Comparison of ENCODE assay signal across 8 cellular contexts in the genomic region with DNA sequence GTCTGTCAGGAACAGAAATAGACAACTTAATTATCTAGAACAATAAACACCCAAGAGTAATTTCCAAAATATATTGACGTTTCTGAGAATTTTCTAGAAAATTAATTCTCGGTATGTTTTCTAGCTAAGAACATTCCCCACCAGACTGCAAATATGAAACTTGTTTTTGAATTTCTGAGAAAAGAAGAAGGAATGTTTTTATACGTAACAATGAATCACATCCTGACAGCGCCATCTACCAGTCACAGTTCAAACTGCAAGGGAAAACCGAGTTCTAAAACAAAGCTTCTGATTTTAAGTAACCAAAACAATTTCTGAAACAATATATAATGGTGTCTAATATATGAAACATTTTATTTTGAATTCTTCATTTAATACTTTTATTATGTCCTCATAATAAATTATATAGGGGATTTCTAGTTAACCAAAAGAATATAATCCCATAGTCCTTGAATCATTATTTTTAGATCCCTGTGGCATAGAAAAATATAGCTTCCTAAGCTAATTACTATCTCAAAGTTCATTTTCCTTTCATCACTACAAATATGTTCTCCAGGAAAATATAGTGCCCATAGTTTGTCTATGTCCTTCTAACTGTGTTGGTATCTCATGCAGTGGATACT. TPM values are rescaled to one million over a fixed set of nuclear protein-coding genes. Genes with fewer than 3 reads are reported as not detected.
DNase-seq lines count a peak whose midpoint lies in the region; ATAC-seq and TF ChIP-seq lines count a peak whose summit lies in the region.

No MANE protein-coding gene starts in this region.

- TF ChIP-seq CTCF in PC-9 (conservative IDR thresholded peaks at IDR 0.05), result peak; percentile 95
- TF ChIP-seq CTCF in epithelial cell of proximal tubule (conservative IDR thresholded peaks at IDR 0.05; ENCODE audit: low read depth, low read length), result peak; percentile 89

- H3K27ac ChIP-seq in PC-9, result no peak overlapping the region

- no peaks in the 10 kb centered on the region for H3K36me3 ChIP-seq in PC-9 (ENCODE audit: low read depth)

- H3F3A ChIP-seq in PC-9 (ENCODE audit: insufficient read depth, low read depth), result no peaks in the 10 kb centered on the region

- H3K79me2 ChIP-seq in PC-9 (ENCODE audit: low read depth), result no peaks in the 10 kb centered on the region

- CTCF ChIA-PET in PC-9 (lab: Charles Lee), result interaction anchor here (0.5 to 1.1 kb wide), 7 partner anchors 8 to 705 kb away, joined by 3 to 5 read pairs (median 4); no protein-coding TSS in a partner anchor

- BruUV-seq in PC-9 (replicated peaks; lab: Mats Ljungman, UMichigan), result no TSS peak

- no peak overlapping the region for H3K4me2 ChIP-seq in PC-9

- no peaks in the 10 kb centered on the region for H3K9me2 ChIP-seq in PC-9 (ENCODE audit: insufficient read depth)

- H3K4me3 ChIP-seq in PC-9, result no peak overlapping the region
- no peak overlapping the region for H3K4me3 ChIP-seq in epithelial cell of proximal tubule (ENCODE audit: low read depth, low read length)

- H3K4me1 ChIP-seq in PC-9 (replicated peaks; ENCODE audit: insufficient read depth), result no peaks in the 10 kb centered on the region

- POLR2A ChIA-PET in PC-9 (lab: Charles Lee; ENCODE audit: unreplicated experiment), result no interaction called here

- intact Hi-C loops in PC-9 (cut with micrococcal nuclease; ENCODE audit: unreplicated experiment), result loop anchor here (1.0 to 5.0 kb wide), 5 partner anchors 348 to 1004 kb away; no protein-coding TSS in a partner anchor

- no peaks in the 10 kb centered on the region for H3K9me3 ChIP-seq in PC-9 (ENCODE audit: insufficient read depth, low read depth)

- H3K27me3 ChIP-seq in PC-9 (ENCODE audit: insufficient read depth, low read depth), result no peaks in the 10 kb centered on the region

- H2AFZ ChIP-seq in PC-9, result no peak overlapping the region

- no peaks in the 10 kb centered on the region for H4K20me1 ChIP-seq in PC-9 (ENCODE audit: insufficient read depth)

- ATAC-seq in HG03196 (IDR thresholded peaks at IDR 0.05; ENCODE audit: unreplicated experiment), result no peak

- peak; percentile 20 for DNase-seq in DMS114 treated with DMSO at 0.1 percent for 48 hours (lab: John Stamatoyannopoulos, UW; ENCODE audit: unreplicated experiment)
- peak; percentile 11 for DNase-seq in HK-2 (ENCODE audit: unreplicated experiment)
- peak in 1 of 2 experiments; percentile 18 for DNase-seq in PC-9
- DNase-seq in epithelial cell of proximal tubule (ENCODE audit: low read depth), result no peak
- peak; percentile 61 for DNase-seq in pons (ENCODE audit: low spot score)
- DNase-seq in T-helper 1 cell, result no peak
- DNase-seq in stimulated activated CD4-positive, alpha-beta T cell treated with anti-CD3 and anti-CD28 coated beads, Interleukin-4, amount 100 ng/mL, for 24 hours, result no peak

RNA-seq across cellular contexts. Expression of a gene that starts 34.5 kb away (rescaled TPM):
- 0.22 TPM in 1 of 2 replicates, not detected in the other for total RNA-seq in PC-9 (2021)
- total RNA-seq in epithelial cell of proximal tubule, result not detected in 2 replicates

Comparison
In these comparisons a context has a peak if more than half of its experiments do, and no peak if none do; other contexts are left out.
1. DNase-seq: peak in DMS114 treated with DMSO at 0.1 percent for 48 hours (single experiment), HK-2 (single experiment) and pons (single experiment); none in epithelial cell of proximal tubule (single experiment), T-helper 1 cell (0 of 5) and stimulated activated CD4-positive, alpha-beta T cell treated with anti-CD3 and anti-CD28 coated beads, Interleukin-4, amount 100 ng/mL, for 24 hours (single experiment).